8 cellular contexts compared by ENCODE assay signal in genomic region chr11:65506770-65507485, GRCh38. TPM values are rescaled to one million over a fixed set of nuclear protein-coding genes. Genes with fewer than 3 reads are reported as not detected.
DNase-seq lines count a peak whose midpoint lies in the region; ATAC-seq, FAIRE-seq and TF ChIP-seq lines count a peak whose summit lies in the region.

No MANE protein-coding gene starts in this region.

- H3K4me1 ChIP-seq in ascending aorta = peaks cover 6 to 19% of the 10 kb centered on the region in 2 donors

- intact Hi-C loops in ascending aorta (cut with DNase I) = loop anchor here (5.0 kb wide), 1 partner anchor 35 kb away; no protein-coding TSS in a partner anchor

- H3K4me1 Mint-ChIP-seq in stimulated activated effector memory CD8-positive, alpha-beta T cell treated with anti-CD3 and anti-CD28 coated beads, Interleukin-12 subunit alpha, Interleukin-12 subunit beta, amount 100 ng/mL, for 72 hours = peaks cover 66% of the 10 kb centered on the region

- peak overlapping the region; percentile 81 to 95 for H3K27ac ChIP-seq in ascending aorta

- FAIRE-seq in GM18507 (lab: Jason Lieb, UNC) (peak; percentile 35), HTR-8/SVneo (lab: Jason Lieb, UNC) (no peak)

- DNase-seq in AG09319 (ENCODE audit: extremely low read depth, low read depth) = peak; percentile 92
- DNase-seq in GM18507 (ENCODE audit: extremely low spot score, insufficient read length, low read depth) = no peak
- DNase-seq in OCI-M1 (lab: John Stamatoyannopoulos, UW) = peak; percentile 97
- DNase-seq in ascending aorta (ENCODE audit: low spot score in 2 of 2) = peak in 1 of 2 donors; percentile 78
- DNase-seq in iris pigment epithelial cell (ENCODE audit: low read depth) = peak; percentile 92
- DNase-seq in stimulated activated effector memory CD8-positive, alpha-beta T cell treated with anti-CD3 and anti-CD28 coated beads, Interleukin-12 subunit alpha, Interleukin-12 subunit beta, amount 100 ng/mL, for 72 hours (ENCODE audit: low spot score in 2 of 2) = peak in 1 of 2 donors; percentile 72
- DNase-seq in HTR-8/SVneo (ENCODE audit: insufficient read length, low spot score) = no peak

- no peaks in the 10 kb centered on the region for H3K9me3 ChIP-seq in ascending aorta

- H3K27ac Mint-ChIP-seq in stimulated activated effector memory CD8-positive, alpha-beta T cell treated with anti-CD3 and anti-CD28 coated beads, Interleukin-12 subunit alpha, Interleukin-12 subunit beta, amount 100 ng/mL, for 72 hours = no peak overlapping the region

- no peak for TF ChIP-seq CTCF in AG09319 (IDR thresholded peaks at IDR 0.05; ENCODE audit: low read depth, low read length)
- no peak for TF ChIP-seq CTCF in ascending aorta (IDR thresholded peaks at IDR 0.05)

- ATAC-seq in HG02981 (IDR thresholded peaks at IDR 0.05; ENCODE audit: unreplicated experiment) = peak; percentile 16
- peak; percentile 60 for ATAC-seq in stimulated activated effector memory CD8-positive, alpha-beta T cell treated with anti-CD3 and anti-CD28 coated beads, Interleukin-12 subunit alpha, Interleukin-12 subunit beta, amount 100 ng/mL, for 72 hours

- no peaks in the 10 kb centered on the region for H3K9me3 Mint-ChIP-seq in stimulated activated effector memory CD8-positive, alpha-beta T cell treated with anti-CD3 and anti-CD28 coated beads, Interleukin-12 subunit alpha, Interleukin-12 subunit beta, amount 100 ng/mL, for 72 hours

- H3K4me3 Mint-ChIP-seq in stimulated activated effector memory CD8-positive, alpha-beta T cell treated with anti-CD3 and anti-CD28 coated beads, Interleukin-12 subunit alpha, Interleukin-12 subunit beta, amount 100 ng/mL, for 72 hours = no peak overlapping the region

- H3K36me3 Mint-ChIP-seq in stimulated activated effector memory CD8-positive, alpha-beta T cell treated with anti-CD3 and anti-CD28 coated beads, Interleukin-12 subunit alpha, Interleukin-12 subunit beta, amount 100 ng/mL, for 72 hours = peaks cover 15% of the 10 kb centered on the region

- H3K36me3 ChIP-seq in ascending aorta = peaks cover 46 to 47% of the 10 kb centered on the region in 2 donors

- no peaks in the 10 kb centered on the region for H3K27me3 ChIP-seq in ascending aorta

- H3K4me3 ChIP-seq in ascending aorta = peak overlapping the region; percentile 62 to 67

RNA-seq across cellular contexts. Expression of gene MALAT1, which starts 8.1 kb away (rescaled TPM):
- total RNA-seq in ascending aorta = 8,553 TPM

RNA-seq across cellular contexts. Expression of gene SCYL1, which starts 18.0 kb away (rescaled TPM):
- total RNA-seq in ascending aorta = 220 TPM

RNA-seq across cellular contexts. Expression of gene LTBP3, which starts 51.2 kb away (rescaled TPM):
- 702 TPM for total RNA-seq in ascending aorta

Comparison
In these comparisons a context has a peak if more than half of its experiments do, and no peak if none do; other contexts are left out.
1. DNase-seq: peak in AG09319 (single experiment), OCI-M1 (single experiment) and iris pigment epithelial cell (single experiment); none in GM18507 (single experiment) and HTR-8/SVneo (single experiment).